In genomic region chr3:27861047-27862036, GRCh38 we compare ENCODE assay signal across 22 cellular contexts.
A peak's percentile ranks its signal among the peaks of the same experiment; 100 is the strongest.
DNase-seq lines count a peak whose midpoint lies in the region; ATAC-seq, FAIRE-seq and TF ChIP-seq lines count a peak whose summit lies in the region.
"Had no signal": no experiment of that assay in that cellular context is flagged by ENCODE, and none has a peak within 500 bp of the region (broad histone marks: within the 10 kb centered on the region; RNA-seq: fewer than 3 reads in every experiment).

No MANE protein-coding gene starts in this region.

- intact Hi-C loops in natural killer cell (cut with micrococcal nuclease), result loop anchor here (1.0 to 5.0 kb wide), 5 partner anchors 19 to 465 kb away; no protein-coding TSS in a partner anchor

- TF ChIP-seq CTCF in natural killer cell (IDR thresholded peaks at IDR 0.05), result no peak

- no peaks in the 10 kb centered on the region for H3K36me3 ChIP-seq in KOPT-K1 (ENCODE audit: insufficient read depth, low read length)
- H3K36me3 ChIP-seq: BLaER1 had no signal

- peaks cover 40% of the 10 kb centered on the region for H3K4me1 Mint-ChIP-seq in activated CD8-positive, alpha-beta memory T cell treated with anti-CD3 and anti-CD28 coated beads, Interleukin-2, amount 10 ng/mL, durations not matched to agents 7 days and 5 days
- H3K4me1 Mint-ChIP-seq in activated naive CD8-positive, alpha-beta T cell (ENCODE audit: low read depth), result peaks cover 49% of the 10 kb centered on the region
- peaks cover 39 to 40% of the 10 kb centered on the region in 2 donors for H3K4me1 Mint-ChIP-seq in natural killer cell
- H3K4me1 Mint-ChIP-seq: brain, IgD-negative memory B cell, neural crest cell had no signal

- peak overlapping the region; percentile 91 for H3K27ac Mint-ChIP-seq in activated CD8-positive, alpha-beta memory T cell treated with anti-CD3 and anti-CD28 coated beads, Interleukin-2, amount 10 ng/mL, durations not matched to agents 7 days and 5 days
- H3K27ac Mint-ChIP-seq in activated naive CD8-positive, alpha-beta T cell, result peak overlapping the region; percentile 84
- peak overlapping the region; percentile 61 to 69 for H3K27ac Mint-ChIP-seq in natural killer cell
- H3K27ac Mint-ChIP-seq: brain had no signal

- H3K4me3 Mint-ChIP-seq in activated CD8-positive, alpha-beta memory T cell treated with anti-CD3 and anti-CD28 coated beads, Interleukin-2, amount 10 ng/mL, durations not matched to agents 7 days and 5 days, result peak overlapping the region; percentile 16
- peak overlapping the region; percentile 38 for H3K4me3 Mint-ChIP-seq in activated naive CD8-positive, alpha-beta T cell
- H3K4me3 Mint-ChIP-seq in natural killer cell, result peak overlapping the region; percentile 50
- H3K4me3 Mint-ChIP-seq: brain, IgD-negative memory B cell, neural crest cell had no signal

- no peaks in the 10 kb centered on the region for H3K27me3 Mint-ChIP-seq in activated CD8-positive, alpha-beta memory T cell treated with anti-CD3 and anti-CD28 coated beads, Interleukin-2, amount 10 ng/mL, durations not matched to agents 7 days and 5 days
- H3K27me3 Mint-ChIP-seq in activated naive CD8-positive, alpha-beta T cell, result no peaks in the 10 kb centered on the region
- peaks cover 0 to 3% of the 10 kb centered on the region in 2 donors for H3K27me3 Mint-ChIP-seq in natural killer cell (ENCODE audit: low read depth in 2 of 2)
- H3K27me3 Mint-ChIP-seq: brain, IgD-negative memory B cell had no signal

- DNase-seq in activated CD8-positive, alpha-beta memory T cell treated with anti-CD3 and anti-CD28 coated beads, Interleukin-2, amount 10 ng/mL, durations not matched to agents 7 days and 5 days, result peak; percentile 70
- no peak for DNase-seq in activated CD8-positive, alpha-beta memory T cell treated with anti-CD3 and anti-CD28 coated beads, Interleukin-2, amount 50 U/mL, for 48 hours
- DNase-seq in natural killer cell (no peak), dermis blood vessel endothelial cell (no peak), RCC 7860 (ENCODE audit: low spot score) (no peak), NCI-H1105 treated with DMSO at 0.1 percent for 48 hours (lab: John Stamatoyannopoulos, UW) (no peak)
- DNase-seq: GM23248, NCI-H2171, NCI-H526, OCI-M1, posterior cingulate gyrus, Right ventricle myocardium superior, SW 1271 had no signal

- no peaks in the 10 kb centered on the region for H3K9me3 ChIP-seq in KOPT-K1 (ENCODE audit: insufficient read depth, low read length, poor library complexity, severe bottlenecking)
- H3K9me3 ChIP-seq: BLaER1 had no signal

- peak; percentile 90 for ATAC-seq in activated CD8-positive, alpha-beta memory T cell treated with anti-CD3 and anti-CD28 coated beads, Interleukin-2, amount 10 ng/mL, durations not matched to agents 7 days and 5 days
- peak; percentile 90 to 99 (median 92) for ATAC-seq in natural killer cell

- CTCF ChIA-PET in activated CD8-positive, alpha-beta memory T cell treated with anti-CD3 and anti-CD28 coated beads, Interleukin-2, amount 10 ng/mL, durations not matched to agents 7 days and 5 days (lab: Charles Lee), result interaction anchor here (0.8 to 1.3 kb wide), 5 partner anchors 19 to 467 kb away, joined by 3 to 4 read pairs (median 4); partner anchors contain the start of gene EOMES

- peaks cover 16% of the 10 kb centered on the region for H3K36me3 Mint-ChIP-seq in activated CD8-positive, alpha-beta memory T cell treated with anti-CD3 and anti-CD28 coated beads, Interleukin-2, amount 10 ng/mL, durations not matched to agents 7 days and 5 days
- peaks cover 6% of the 10 kb centered on the region for H3K36me3 Mint-ChIP-seq in activated naive CD8-positive, alpha-beta T cell
- no peaks in the 10 kb centered on the region for H3K36me3 Mint-ChIP-seq in natural killer cell
- H3K36me3 Mint-ChIP-seq: brain, IgD-negative memory B cell had no signal

- no peak for FAIRE-seq in RCC 7860 (lab: Jason Lieb, UNC)
- FAIRE-seq: colon, endometrium, GM19239 had no signal

- H3K9me3 Mint-ChIP-seq in activated CD8-positive, alpha-beta memory T cell treated with anti-CD3 and anti-CD28 coated beads, Interleukin-2, amount 10 ng/mL, durations not matched to agents 7 days and 5 days (ENCODE audit: low read depth), result no peaks in the 10 kb centered on the region
- peaks cover 3% of the 10 kb centered on the region for H3K9me3 Mint-ChIP-seq in activated naive CD8-positive, alpha-beta T cell (ENCODE audit: low read depth)
- H3K9me3 Mint-ChIP-seq in natural killer cell, result peaks cover 0 to 3% of the 10 kb centered on the region in 2 donors

- peak overlapping the region; percentile 55 for H3K27ac ChIP-seq in KOPT-K1 (ENCODE audit: low read depth, low read length, poor library complexity, severe bottlenecking)
- H3K27ac ChIP-seq: BLaER1, GM23248 had no signal
